8 cellular contexts compared by ENCODE assay signal in the genomic region with DNA sequence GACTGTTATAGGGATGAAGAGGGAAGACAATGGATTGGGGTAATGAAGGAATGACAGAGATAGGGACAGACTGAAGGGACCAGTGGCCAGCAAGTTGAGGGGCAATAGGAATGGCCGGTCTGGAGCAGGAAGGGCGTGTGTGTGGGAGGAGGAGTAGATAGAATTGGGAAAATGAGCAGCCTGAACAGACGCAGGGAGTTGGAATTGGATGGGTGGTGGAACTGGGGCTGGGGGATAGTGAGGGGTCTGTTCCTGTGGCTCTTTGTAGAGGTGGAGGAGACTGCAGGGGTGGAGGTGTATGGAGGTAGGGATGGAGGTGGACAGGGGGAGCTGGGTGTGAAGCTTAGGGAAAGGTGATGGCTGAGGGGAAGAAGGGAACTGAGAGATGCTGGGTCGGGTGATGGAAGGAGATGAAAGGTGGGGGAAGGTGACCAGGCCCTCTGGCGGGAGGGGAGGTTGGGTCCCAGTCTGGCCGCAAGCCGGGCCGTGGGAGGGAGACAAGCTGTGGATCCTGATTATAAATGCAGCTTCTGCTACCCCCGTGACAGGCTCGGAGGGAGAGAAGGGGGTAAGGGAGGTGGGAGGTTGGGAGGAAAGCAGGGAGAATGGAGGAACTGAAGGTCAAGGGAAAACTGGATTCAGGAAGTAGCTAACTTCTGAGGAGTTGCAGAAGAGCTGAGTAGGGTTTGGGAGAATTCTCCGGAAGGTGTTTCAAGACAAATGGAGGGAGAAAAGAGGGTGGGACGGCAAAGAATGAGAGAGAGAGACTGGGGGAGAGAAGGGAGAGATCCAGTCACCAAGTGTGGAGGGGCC. TPM values are rescaled to one million over a fixed set of nuclear protein-coding genes. Genes with fewer than 3 reads are reported as not detected.
DNase-seq lines count a peak whose midpoint lies in the region; ATAC-seq and TF ChIP-seq lines count a peak whose summit lies in the region.

No MANE protein-coding gene starts in this region.

- TF ChIP-seq EP300 in SK-N-SH (IDR thresholded peaks at IDR 0.05; ENCODE audit: borderline replicate concordance in 1 of 2, low read depth in 1 of 2, low read length in 1 of 2) = no peak

- H3K9ac ChIP-seq in SK-N-SH = peak overlapping the region; percentile 89

- peak; percentile 11; the same call in 1 of the 2 replicates for TF ChIP-seq CTCF in SK-N-SH (IDR thresholded peaks at IDR 0.05)

- ATAC-seq in SK-N-SH treated with all-trans-retinoic acid at 6 μM for 48 hours = no peak; the same call in 2 of the 3 replicates
- peak; percentile 12 for ATAC-seq in left colon
- no peak for ATAC-seq in HG02571 (IDR thresholded peaks at IDR 0.05; ENCODE audit: unreplicated experiment)

- 0 out of 2 replicates have a peak overlapping the region, but pooled peaks have one; percentile 35 for H2AFZ ChIP-seq in SK-N-SH (ENCODE audit: low read depth)

- no peak for TF ChIP-seq RAD21 in SK-N-SH (IDR thresholded peaks at IDR 0.05; ENCODE audit: low read length)

- WGBS in SK-N-SH (ENCODE audit: low lambda C conversion rate) = 26% methylated on average over 12 of the region's 12 CpGs
- WGBS in thymus = 32% methylated on average over 12 of the region's 12 CpGs

- H3K27me3 ChIP-seq in SK-N-SH (ENCODE audit: insufficient read depth) (no peaks in the 10 kb centered on the region), thymus (ENCODE audit: control insufficient read depth, insufficient read depth) (no peaks in the 10 kb centered on the region)

- DNase-seq in SK-N-SH (peak; percentile 32), left colon (no peak), AML-193 (lab: John Stamatoyannopoulos, UW) (no peak), NCI-H2171 (lab: John Stamatoyannopoulos, UW) (no peak)

- H3K4me1 ChIP-seq in SK-N-SH (ENCODE audit: control insufficient read depth in 1 of 2, insufficient read depth in 2 of 2, low read depth in 1 of 2, low read length in 1 of 2) (peaks cover 18 to 43% of the 10 kb centered on the region in 2 experiments), thymus (ENCODE audit: control insufficient read depth, insufficient read depth, low read length) (peaks cover 36% of the 10 kb centered on the region)

- H3F3A ChIP-seq in SK-N-SH (replicated peaks; ENCODE audit: insufficient read depth) = peaks cover 23% of the 10 kb centered on the region

- peak overlapping the region; percentile 93 for H3K4me2 ChIP-seq in SK-N-SH

- CTCF ChIA-PET in SK-N-SH (lab: Yijun Ruan, JAX) = interaction anchor here (0.5 to 2.7 kb wide), 23 partner anchors 7 to 148 kb away, joined by 3 to 22 read pairs (median 5); partner anchors contain the start of genes B3GALT4, CUTA, PFDN6 and WDR46

- POLR2A ChIA-PET in SK-N-SH (lab: Yijun Ruan, JAX) = interaction anchor here (1.1 kb wide), 1 partner anchor 148 kb away, joined by 3 read pairs; the partner anchor contains the start of gene B3GALT4

- H3K36me3 ChIP-seq in SK-N-SH (replicated peaks in 1 of 2; ENCODE audit: control insufficient read depth in 1 of 2, insufficient read depth in 2 of 2, low read length in 1 of 2) (no peaks in the 10 kb centered on the region), thymus (ENCODE audit: control insufficient read depth, insufficient read depth) (no peaks in the 10 kb centered on the region)

- intact Hi-C loops in left colon (cut with DNase I, micrococcal nuclease) = no loop called here

- H3K27ac ChIP-seq in SK-N-SH (ENCODE audit: low read depth in 2 of 2, low read length in 1 of 2) (peak overlapping the region; percentile 89 to 90), angular gyrus (ENCODE audit: low read depth, low read length) (peak overlapping the region; percentile 94), thymus (ENCODE audit: low read depth) (peak overlapping the region; percentile 93)

- no peaks in the 10 kb centered on the region; the same call in 1 of the 2 replicates for H4K20me1 ChIP-seq in SK-N-SH (ENCODE audit: insufficient read depth)

- peaks cover 26% of the 10 kb centered on the region for H3K79me2 ChIP-seq in SK-N-SH (ENCODE audit: insufficient read depth)

- H3K9me2 ChIP-seq in SK-N-SH = no peaks in the 10 kb centered on the region

- H3K4me3 ChIP-seq in SK-N-SH (ENCODE audit: low read depth in 2 of 2, low read length in 1 of 2) = peak overlapping the region; percentile 54 to 72
- H3K4me3 ChIP-seq in thymus (ENCODE audit: low read length) = peak overlapping the region; percentile 84

- H3K9me3 ChIP-seq in SK-N-SH (no peaks in the 10 kb centered on the region), thymus (ENCODE audit: control insufficient read depth) (no peaks in the 10 kb centered on the region)

TF ChIP-seq in SK-N-SH, 30 proteins besides CTCF, POLR2A, EP300 and RAD21 (continues in another document):
- TF ChIP-seq POLR2AphosphoS5 (IDR thresholded peaks at IDR 0.05; ENCODE audit: low read depth, low read length) = peak; percentile 66
- TF ChIP-seq GATA2 (CRISPR knock-in tag; IDR thresholded peaks at IDR 0.05) = no peak
- TF ChIP-seq, protein P1, sequence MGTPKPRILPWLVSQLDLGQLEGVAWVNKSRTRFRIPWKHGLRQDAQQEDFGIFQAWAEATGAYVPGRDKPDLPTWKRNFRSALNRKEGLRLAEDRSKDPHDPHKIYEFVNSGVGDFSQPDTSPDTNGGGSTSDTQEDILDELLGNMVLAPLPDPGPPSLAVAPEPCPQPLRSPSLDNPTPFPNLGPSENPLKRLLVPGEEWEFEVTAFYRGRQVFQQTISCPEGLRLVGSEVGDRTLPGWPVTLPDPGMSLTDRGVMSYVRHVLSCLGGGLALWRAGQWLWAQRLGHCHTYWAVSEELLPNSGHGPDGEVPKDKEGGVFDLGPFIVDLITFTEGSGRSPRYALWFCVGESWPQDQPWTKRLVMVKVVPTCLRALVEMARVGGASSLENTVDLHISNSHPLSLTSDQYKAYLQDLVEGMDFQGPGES (IDR thresholded peaks at IDR 0.05; ENCODE audit: low read depth, low read length) = no peak

TF ChIP-seq in SK-N-SH treated with all-trans-retinoic acid at 6 μM for 48 hours, 23 proteins besides CTCF, POLR2A, EP300 and RAD21:
- TF ChIP-seq, protein P2, sequence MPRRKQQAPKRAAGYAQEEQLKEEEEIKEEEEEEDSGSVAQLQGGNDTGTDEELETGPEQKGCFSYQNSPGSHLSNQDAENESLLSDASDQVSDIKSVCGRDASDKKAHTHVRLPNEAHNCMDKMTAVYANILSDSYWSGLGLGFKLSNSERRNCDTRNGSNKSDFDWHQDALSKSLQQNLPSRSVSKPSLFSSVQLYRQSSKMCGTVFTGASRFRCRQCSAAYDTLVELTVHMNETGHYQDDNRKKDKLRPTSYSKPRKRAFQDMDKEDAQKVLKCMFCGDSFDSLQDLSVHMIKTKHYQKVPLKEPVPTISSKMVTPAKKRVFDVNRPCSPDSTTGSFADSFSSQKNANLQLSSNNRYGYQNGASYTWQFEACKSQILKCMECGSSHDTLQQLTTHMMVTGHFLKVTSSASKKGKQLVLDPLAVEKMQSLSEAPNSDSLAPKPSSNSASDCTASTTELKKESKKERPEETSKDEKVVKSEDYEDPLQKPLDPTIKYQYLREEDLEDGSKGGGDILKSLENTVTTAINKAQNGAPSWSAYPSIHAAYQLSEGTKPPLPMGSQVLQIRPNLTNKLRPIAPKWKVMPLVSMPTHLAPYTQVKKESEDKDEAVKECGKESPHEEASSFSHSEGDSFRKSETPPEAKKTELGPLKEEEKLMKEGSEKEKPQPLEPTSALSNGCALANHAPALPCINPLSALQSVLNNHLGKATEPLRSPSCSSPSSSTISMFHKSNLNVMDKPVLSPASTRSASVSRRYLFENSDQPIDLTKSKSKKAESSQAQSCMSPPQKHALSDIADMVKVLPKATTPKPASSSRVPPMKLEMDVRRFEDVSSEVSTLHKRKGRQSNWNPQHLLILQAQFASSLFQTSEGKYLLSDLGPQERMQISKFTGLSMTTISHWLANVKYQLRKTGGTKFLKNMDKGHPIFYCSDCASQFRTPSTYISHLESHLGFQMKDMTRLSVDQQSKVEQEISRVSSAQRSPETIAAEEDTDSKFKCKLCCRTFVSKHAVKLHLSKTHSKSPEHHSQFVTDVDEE (CRISPR knock-in tag; IDR thresholded peaks at IDR 0.05) = no peak
- TF ChIP-seq GLIS3 (CRISPR knock-in tag; IDR thresholded peaks at IDR 0.05) (no peak), BACH2 (CRISPR knock-in tag; IDR thresholded peaks at IDR 0.05; ENCODE audit: borderline replicate concordance) (no peak), ZFP30 (CRISPR knock-in tag; IDR thresholded peaks at IDR 0.05) (no peak), SNAI2 (CRISPR knock-in tag; IDR thresholded peaks at IDR 0.05) (no peak), ZFP3 (CRISPR knock-in tag; IDR thresholded peaks at IDR 0.05) (no peak)

RNA-seq across cellular contexts. Expression of gene SYNGAP1, which starts 5.2 kb away (rescaled TPM):
- polyA plus RNA-seq in SK-N-SH (2012; rRNA removed) (5.9 and 8.8 TPM in 2 replicates), thymus (26.7 TPM)
- polyA plus RNA-seq in SK-N-SH (2012; cell fraction: cytosol; rRNA removed) = 3.2 and 3.9 TPM in 2 replicates
- polyA plus RNA-seq in SK-N-SH (2012; cell fraction: nucleus; rRNA removed) = 38.1 and 40.3 TPM in 2 replicates
- total RNA-seq in left colon = 1 to 10 TPM; 6.8 to 9.1 TPM

RNA-seq across cellular contexts. Expression of gene CUTA, which starts 7.2 kb away (rescaled TPM):
- 349 and 444 TPM in 2 replicates for polyA plus RNA-seq in SK-N-SH (2012; rRNA removed)
- polyA plus RNA-seq in SK-N-SH (2012; cell fraction: cytosol; rRNA removed) = 337 and 359 TPM in 2 replicates
- polyA plus RNA-seq in SK-N-SH (2012; cell fraction: nucleus; rRNA removed) = 318 and 652 TPM in 2 replicates
- total RNA-seq in left colon = 100 to 1,000 TPM; 162 to 169 TPM
- 199 TPM for polyA plus RNA-seq in thymus

RNA-seq across cellular contexts. Expression of gene PHF1, which starts 14.2 kb away (rescaled TPM):
- polyA plus RNA-seq in SK-N-SH (2012; rRNA removed) (48.7 and 59.0 TPM in 2 replicates), thymus (141 TPM)
- 17.7 and 25.5 TPM in 2 replicates for polyA plus RNA-seq in SK-N-SH (2012; cell fraction: cytosol; rRNA removed)
- 250 and 323 TPM in 2 replicates for polyA plus RNA-seq in SK-N-SH (2012; cell fraction: nucleus; rRNA removed)
- total RNA-seq in left colon = 10 to 100 TPM; 28.3 to 41.2 TPM

RNA-seq across cellular contexts. Expression of gene ZBTB9, which starts 29.3 kb away (rescaled TPM):
- polyA plus RNA-seq in SK-N-SH (2012; rRNA removed) (5.7 and 5.9 TPM in 2 replicates), thymus (9.0 TPM)
- 4.4 and 5.3 TPM in 2 replicates for polyA plus RNA-seq in SK-N-SH (2012; cell fraction: cytosol; rRNA removed)
- polyA plus RNA-seq in SK-N-SH (2012; cell fraction: nucleus; rRNA removed) = 17.4 and 20.9 TPM in 2 replicates
- 1 to 10 TPM; 3.9 to 7.9 TPM for total RNA-seq in left colon

RNA-seq across cellular contexts. Expression of gene KIFC1, which starts 33.4 kb away (rescaled TPM):
- polyA plus RNA-seq in SK-N-SH (2012; rRNA removed) = 29.6 and 35.9 TPM in 2 replicates
- 13.6 and 23.2 TPM in 2 replicates for polyA plus RNA-seq in SK-N-SH (2012; cell fraction: cytosol; rRNA removed)
- 40.0 and 48.8 TPM in 2 replicates for polyA plus RNA-seq in SK-N-SH (2012; cell fraction: nucleus; rRNA removed)
- 10 to 100 TPM in 1 of 2 donors, 1 to 10 TPM in 1; 4.1 to 14.7 TPM for total RNA-seq in left colon
- polyA plus RNA-seq in thymus = 5.5 TPM
